8 cellular contexts compared by ENCODE assay signal in genomic region chr3:184156522-184156955, GRCh38. TPM values are rescaled to one million over a fixed set of nuclear protein-coding genes. Genes with fewer than 3 reads are reported as not detected.
DNase-seq lines count a peak whose midpoint lies in the region; ATAC-seq and TF ChIP-seq lines count a peak whose summit lies in the region.

No MANE protein-coding gene starts in this region.

- H3K9me3 Mint-ChIP-seq in chondrocyte (ENCODE audit: low read depth), result no peaks in the 10 kb centered on the region
- H3K9me3 Mint-ChIP-seq in stimulated activated memory B cell treated with anti-CD40 and anti-IgM and Interleukin-4, amounts not matched to agents 10 μg/mL and 1 μg/mL and 100 μg/mL, for 72 hours, result no peaks in the 10 kb centered on the region

- ATAC-seq in stimulated activated memory B cell treated with anti-CD40 and anti-IgM and Interleukin-4, amounts not matched to agents 10 μg/mL and 1 μg/mL and 100 μg/mL, for 72 hours, result no peak

- peak; percentile 26 to 61 for DNase-seq in NCI-H2081 (lab: John Stamatoyannopoulos, UW)
- DNase-seq in NCI-H2081 treated with DMSO at 0.1 percent for 48 hours (lab: John Stamatoyannopoulos, UW), result no peak
- DNase-seq in NCI-H69 (lab: John Stamatoyannopoulos, UW), result peak; percentile 81
- no peak for DNase-seq in chondrocyte (ENCODE audit: low spot score)
- DNase-seq in kidney glomerular epithelial cell (lab: John Stamatoyannopoulos, UW), result peak; percentile 33
- DNase-seq in stimulated activated CD4-positive, alpha-beta T cell treated with anti-CD3 and anti-CD28 coated beads, Interleukin-2, amount 100 ng/mL, for 24 hours, result no peak
- no peak for DNase-seq in OCI-M1 (lab: John Stamatoyannopoulos, UW)

- H3K27me3 Mint-ChIP-seq in chondrocyte (ENCODE audit: low read depth), result no peaks in the 10 kb centered on the region
- H3K27me3 Mint-ChIP-seq in stimulated activated memory B cell treated with anti-CD40 and anti-IgM and Interleukin-4, amounts not matched to agents 10 μg/mL and 1 μg/mL and 100 μg/mL, for 72 hours, result no peaks in the 10 kb centered on the region

- peaks cover 1% of the 10 kb centered on the region for H3K36me3 Mint-ChIP-seq in chondrocyte (ENCODE audit: low read depth)
- peaks cover 8% of the 10 kb centered on the region for H3K36me3 Mint-ChIP-seq in stimulated activated memory B cell treated with anti-CD40 and anti-IgM and Interleukin-4, amounts not matched to agents 10 μg/mL and 1 μg/mL and 100 μg/mL, for 72 hours

- H3K4me1 Mint-ChIP-seq in chondrocyte (ENCODE audit: low read depth), result peaks cover 55% of the 10 kb centered on the region
- peaks cover 39% of the 10 kb centered on the region for H3K4me1 Mint-ChIP-seq in stimulated activated memory B cell treated with anti-CD40 and anti-IgM and Interleukin-4, amounts not matched to agents 10 μg/mL and 1 μg/mL and 100 μg/mL, for 72 hours

- H3K4me3 Mint-ChIP-seq in chondrocyte (ENCODE audit: unreplicated experiment), result peak overlapping the region; percentile 97
- peak overlapping the region; percentile 99 for H3K4me3 Mint-ChIP-seq in stimulated activated memory B cell treated with anti-CD40 and anti-IgM and Interleukin-4, amounts not matched to agents 10 μg/mL and 1 μg/mL and 100 μg/mL, for 72 hours

- no peak for TF ChIP-seq CTCF in chondrocyte (IDR thresholded peaks at IDR 0.05)

- peak overlapping the region; percentile 91 for H3K27ac Mint-ChIP-seq in chondrocyte (ENCODE audit: unreplicated experiment)
- H3K27ac Mint-ChIP-seq in stimulated activated memory B cell treated with anti-CD40 and anti-IgM and Interleukin-4, amounts not matched to agents 10 μg/mL and 1 μg/mL and 100 μg/mL, for 72 hours, result peak overlapping the region; percentile 82

RNA-seq across cellular contexts. Expression of gene DVL3, which starts 1.4 kb away (rescaled TPM):
- total RNA-seq in chondrocyte, result 88.1 to 113 TPM (median 102 TPM) in 3 replicates

RNA-seq across cellular contexts. Expression of gene AP2M1, which starts 18.1 kb away (rescaled TPM):
- total RNA-seq in chondrocyte, result 455 to 492 TPM (median 488 TPM) in 3 replicates

RNA-seq across cellular contexts. Expression of gene EIF2B5, which starts 21.4 kb away (rescaled TPM):
- total RNA-seq in chondrocyte, result 24.0 to 31.8 TPM (median 26.1 TPM) in 3 replicates

RNA-seq across cellular contexts. Expression of gene ABCF3, which starts 29.5 kb away (rescaled TPM):
- total RNA-seq in chondrocyte, result 52.8 to 68.9 TPM (median 53.8 TPM) in 3 replicates

RNA-seq across cellular contexts. Expression of gene HTR3E, which starts 59.7 kb away (rescaled TPM):
- total RNA-seq in chondrocyte, result not detected in 3 replicates

Comparison
In these comparisons a context has a peak if more than half of its experiments do, and no peak if none do; other contexts are left out.
1. DNase-seq: peak in NCI-H2081 (2 of 2), NCI-H69 (single experiment) and kidney glomerular epithelial cell (single experiment); none in NCI-H2081 treated with DMSO at 0.1 percent for 48 hours (single experiment), chondrocyte (single experiment), stimulated activated CD4-positive, alpha-beta T cell treated with anti-CD3 and anti-CD28 coated beads, Interleukin-2, amount 100 ng/mL, for 24 hours (0 of 2) and OCI-M1 (single experiment).